10 cellular contexts compared by ENCODE assay signal in genomic region chr1:168085401-168085872, GRCh38. TPM values are rescaled to one million over a fixed set of nuclear protein-coding genes. Genes with fewer than 3 reads are reported as not detected.
A peak's percentile ranks its signal among the peaks of the same experiment; 100 is the strongest.
DNase-seq lines count a peak whose midpoint lies in the region; ATAC-seq and TF ChIP-seq lines count a peak whose summit lies in the region.
"Had no signal": no experiment of that assay in that cellular context is flagged by ENCODE, and none has a peak within 500 bp of the region (broad histone marks: within the 10 kb centered on the region; RNA-seq: fewer than 3 reads in every experiment).

No MANE protein-coding gene starts in this region.

- H3K36me3 ChIP-seq in esophagus squamous epithelium (peaks cover 0 to 18% (median 0%) of the 10 kb centered on the region in 3 donors), stomach (peaks cover 0 to 15% (median 5%) of the 10 kb centered on the region in 4 donors)

- H3K27ac ChIP-seq in esophagus squamous epithelium = peak overlapping the region; percentile 22 to 81 (median 76)
- H3K27ac ChIP-seq in stomach = peak overlapping the region in 3 of 5 donors; percentile 42 to 64 (median 64)

- ATAC-seq in HG03521 (IDR thresholded peaks at IDR 0.05; ENCODE audit: unreplicated experiment) = no peak
- ATAC-seq: PC-3 had no signal

- H3K4me1 ChIP-seq in esophagus squamous epithelium = peaks cover 4 to 49% (median 5%) of the 10 kb centered on the region in 3 donors
- H3K4me1 ChIP-seq in stomach = peaks cover 0 to 35% (median 18%) of the 10 kb centered on the region in 4 donors

- DNase-seq in GM10248 (ENCODE audit: extremely low spot score) (peak; percentile 11), esophagus squamous epithelium (lab: John Stamatoyannopoulos, UW) (no peak), midbrain (lab: John Stamatoyannopoulos, UW) (peak; percentile 54), stomach (no peak), NCI-H524 (lab: John Stamatoyannopoulos, UW) (no peak), DMS53 (lab: John Stamatoyannopoulos, UW) (no peak), SIG-M5 (lab: John Stamatoyannopoulos, UW) (no peak)
- DNase-seq: NCI-H187 treated with DMSO at 0.1 percent for 48 hours had no signal

- TF ChIP-seq POLR2A in esophagus squamous epithelium (IDR thresholded peaks at IDR 0.05) (no peak), stomach (IDR thresholded peaks at IDR 0.05) (no peak)

- H3K4me3 ChIP-seq in esophagus squamous epithelium (no peak overlapping the region), stomach (no peak overlapping the region)

- 46 to 60% methylated on average over 1 to 9 of the region's 16 CpGs for WGBS in esophagus squamous epithelium, 2 donors
- 56 to 82% (median 76%) methylated on average over 10 to 16 of the region's 16 CpGs for WGBS in stomach, 5 donors

- intact Hi-C loops in esophagus squamous epithelium (cut with DNase I) (no loop called here), stomach (cut with DNase I; ENCODE audit: low total_unique reads) (no loop called here)

- no peak for TF ChIP-seq EP300 in stomach (IDR thresholded peaks at IDR 0.05)

- no peaks in the 10 kb centered on the region for H3K9me3 ChIP-seq in esophagus squamous epithelium
- H3K9me3 ChIP-seq in stomach = no peaks in the 10 kb centered on the region

- POLR2A ChIA-PET in GM10248 (lab: Yijun Ruan, JAX) = no interaction called here

- CTCF ChIA-PET in GM10248 (lab: Yijun Ruan, JAX) = interaction anchor here (0.6 to 7.7 kb wide), 23 partner anchors 8 to 536 kb away, joined by 3 to 93 read pairs (median 4); no protein-coding TSS in a partner anchor

- TF ChIP-seq CTCF in GM10248 (IDR thresholded peaks at IDR 0.05; ENCODE audit: control extremely low read depth, extremely low read depth, low read depth, missing control alignments) = no peak
- no peak for TF ChIP-seq CTCF in esophagus squamous epithelium (IDR thresholded peaks at IDR 0.05)
- TF ChIP-seq CTCF in stomach (IDR thresholded peaks at IDR 0.05) = no peak

- H3K27me3 ChIP-seq in esophagus squamous epithelium (no peaks in the 10 kb centered on the region), stomach (no peaks in the 10 kb centered on the region)

RNA-seq across cellular contexts. Expression of gene GPR161, which starts 51.3 kb away (rescaled TPM):
- 10 to 100 TPM in 1 of 4 donors, 1 to 10 TPM in 3; 1.7 to 12.2 (median 3.9) TPM for total RNA-seq in esophagus squamous epithelium
- 1 to 10 TPM; 3.1 to 8.1 (median 5.8) TPM for total RNA-seq in stomach
- polyA plus RNA-seq in stomach = 1 to 10 TPM; 1.1 to 2.9 (median 2.6) TPM

Comparison
In these comparisons a context has a peak if more than half of its experiments do, and no peak if none do; other contexts are left out.
1. DNase-seq: peak in GM10248 (single experiment) and midbrain (single experiment); none in esophagus squamous epithelium (single experiment), stomach (single experiment), NCI-H524 (0 of 2), DMS53 (single experiment) and SIG-M5 (single experiment).